Comparison of ENCODE assay signal across 1 cellular context in the genomic region with DNA sequence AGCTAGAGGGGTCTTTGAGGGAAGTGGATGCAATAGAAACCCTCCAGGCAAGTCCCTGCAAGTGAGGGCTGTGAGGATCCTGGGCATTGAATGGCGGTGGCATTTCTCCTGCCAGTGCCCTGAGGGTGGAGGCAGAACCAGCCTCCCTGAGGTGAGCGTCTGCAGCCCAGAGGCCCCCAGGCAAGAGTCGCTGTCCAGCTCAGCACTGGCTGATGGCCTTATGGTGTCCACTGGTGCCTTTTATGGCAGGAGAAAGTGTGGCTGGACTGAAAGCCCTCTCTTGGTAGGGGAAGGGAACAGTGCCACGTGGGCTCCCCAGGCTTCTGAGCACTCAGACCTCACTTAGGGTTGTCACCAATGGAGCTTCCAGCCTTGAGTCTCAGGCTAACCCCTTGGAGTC.
TF ChIP-seq lines count a peak whose summit lies in the region.

No MANE protein-coding gene starts in this region.

TF ChIP-seq in GM23338, 12 proteins besides CTCF, POLR2A, EP300 and RAD21:
- TF ChIP-seq, protein P1, sequence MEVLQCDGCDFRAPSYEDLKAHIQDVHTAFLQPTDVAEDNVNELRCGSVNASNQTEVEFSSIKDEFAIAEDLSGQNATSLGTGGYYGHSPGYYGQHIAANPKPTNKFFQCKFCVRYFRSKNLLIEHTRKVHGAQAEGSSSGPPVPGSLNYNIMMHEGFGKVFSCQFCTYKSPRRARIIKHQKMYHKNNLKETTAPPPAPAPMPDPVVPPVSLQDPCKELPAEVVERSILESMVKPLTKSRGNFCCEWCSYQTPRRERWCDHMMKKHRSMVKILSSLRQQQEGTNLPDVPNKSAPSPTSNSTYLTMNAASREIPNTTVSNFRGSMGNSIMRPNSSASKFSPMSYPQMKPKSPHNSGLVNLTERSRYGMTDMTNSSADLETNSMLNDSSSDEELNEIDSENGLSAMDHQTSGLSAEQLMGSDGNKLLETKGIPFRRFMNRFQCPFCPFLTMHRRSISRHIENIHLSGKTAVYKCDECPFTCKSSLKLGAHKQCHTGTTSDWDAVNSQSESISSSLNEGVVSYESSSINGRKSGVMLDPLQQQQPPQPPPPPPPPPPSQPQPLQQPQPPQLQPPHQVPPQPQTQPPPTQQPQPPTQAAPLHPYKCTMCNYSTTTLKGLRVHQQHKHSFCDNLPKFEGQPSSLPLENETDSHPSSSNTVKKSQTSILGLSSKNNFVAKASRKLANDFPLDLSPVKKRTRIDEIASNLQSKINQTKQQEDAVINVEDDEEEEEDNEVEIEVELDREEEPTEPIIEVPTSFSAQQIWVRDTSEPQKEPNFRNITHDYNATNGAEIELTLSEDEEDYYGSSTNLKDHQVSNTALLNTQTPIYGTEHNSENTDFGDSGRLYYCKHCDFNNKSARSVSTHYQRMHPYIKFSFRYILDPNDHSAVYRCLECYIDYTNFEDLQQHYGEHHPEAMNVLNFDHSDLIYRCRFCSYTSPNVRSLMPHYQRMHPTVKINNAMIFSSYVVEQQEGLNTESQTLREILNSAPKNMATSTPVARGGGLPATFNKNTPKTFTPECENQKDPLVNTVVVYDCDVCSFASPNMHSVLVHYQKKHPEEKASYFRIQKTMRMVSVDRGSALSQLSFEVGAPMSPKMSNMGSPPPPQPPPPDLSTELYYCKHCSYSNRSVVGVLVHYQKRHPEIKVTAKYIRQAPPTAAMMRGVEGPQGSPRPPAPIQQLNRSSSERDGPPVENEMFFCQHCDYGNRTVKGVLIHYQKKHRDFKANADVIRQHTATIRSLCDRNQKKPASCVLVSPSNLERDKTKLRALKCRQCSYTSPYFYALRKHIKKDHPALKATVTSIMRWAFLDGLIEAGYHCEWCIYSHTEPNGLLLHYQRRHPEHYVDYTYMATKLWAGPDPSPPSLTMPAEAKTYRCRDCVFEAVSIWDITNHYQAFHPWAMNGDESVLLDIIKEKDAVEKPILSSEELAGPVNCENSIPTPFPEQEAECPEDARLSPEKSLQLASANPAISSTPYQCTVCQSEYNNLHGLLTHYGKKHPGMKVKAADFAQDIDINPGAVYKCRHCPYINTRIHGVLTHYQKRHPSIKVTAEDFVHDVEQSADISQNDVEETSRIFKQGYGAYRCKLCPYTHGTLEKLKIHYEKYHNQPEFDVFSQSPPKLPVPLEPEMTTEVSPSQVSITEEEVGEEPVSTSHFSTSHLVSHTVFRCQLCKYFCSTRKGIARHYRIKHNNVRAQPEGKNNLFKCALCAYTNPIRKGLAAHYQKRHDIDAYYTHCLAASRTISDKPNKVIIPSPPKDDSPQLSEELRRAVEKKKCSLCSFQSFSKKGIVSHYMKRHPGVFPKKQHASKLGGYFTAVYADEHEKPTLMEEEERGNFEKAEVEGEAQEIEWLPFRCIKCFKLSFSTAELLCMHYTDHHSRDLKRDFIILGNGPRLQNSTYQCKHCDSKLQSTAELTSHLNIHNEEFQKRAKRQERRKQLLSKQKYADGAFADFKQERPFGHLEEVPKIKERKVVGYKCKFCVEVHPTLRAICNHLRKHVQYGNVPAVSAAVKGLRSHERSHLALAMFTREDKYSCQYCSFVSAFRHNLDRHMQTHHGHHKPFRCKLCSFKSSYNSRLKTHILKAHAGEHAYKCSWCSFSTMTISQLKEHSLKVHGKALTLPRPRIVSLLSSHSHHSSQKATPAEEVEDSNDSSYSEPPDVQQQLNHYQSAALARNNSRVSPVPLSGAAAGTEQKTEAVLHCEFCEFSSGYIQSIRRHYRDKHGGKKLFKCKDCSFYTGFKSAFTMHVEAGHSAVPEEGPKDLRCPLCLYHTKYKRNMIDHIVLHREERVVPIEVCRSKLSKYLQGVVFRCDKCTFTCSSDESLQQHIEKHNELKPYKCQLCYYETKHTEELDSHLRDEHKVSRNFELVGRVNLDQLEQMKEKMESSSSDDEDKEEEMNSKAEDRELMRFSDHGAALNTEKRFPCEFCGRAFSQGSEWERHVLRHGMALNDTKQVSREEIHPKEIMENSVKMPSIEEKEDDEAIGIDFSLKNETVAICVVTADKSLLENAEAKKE (CRISPR knock-in tag; IDR thresholded peaks at IDR 0.05) = no peak
- TF ChIP-seq, protein P2, sequence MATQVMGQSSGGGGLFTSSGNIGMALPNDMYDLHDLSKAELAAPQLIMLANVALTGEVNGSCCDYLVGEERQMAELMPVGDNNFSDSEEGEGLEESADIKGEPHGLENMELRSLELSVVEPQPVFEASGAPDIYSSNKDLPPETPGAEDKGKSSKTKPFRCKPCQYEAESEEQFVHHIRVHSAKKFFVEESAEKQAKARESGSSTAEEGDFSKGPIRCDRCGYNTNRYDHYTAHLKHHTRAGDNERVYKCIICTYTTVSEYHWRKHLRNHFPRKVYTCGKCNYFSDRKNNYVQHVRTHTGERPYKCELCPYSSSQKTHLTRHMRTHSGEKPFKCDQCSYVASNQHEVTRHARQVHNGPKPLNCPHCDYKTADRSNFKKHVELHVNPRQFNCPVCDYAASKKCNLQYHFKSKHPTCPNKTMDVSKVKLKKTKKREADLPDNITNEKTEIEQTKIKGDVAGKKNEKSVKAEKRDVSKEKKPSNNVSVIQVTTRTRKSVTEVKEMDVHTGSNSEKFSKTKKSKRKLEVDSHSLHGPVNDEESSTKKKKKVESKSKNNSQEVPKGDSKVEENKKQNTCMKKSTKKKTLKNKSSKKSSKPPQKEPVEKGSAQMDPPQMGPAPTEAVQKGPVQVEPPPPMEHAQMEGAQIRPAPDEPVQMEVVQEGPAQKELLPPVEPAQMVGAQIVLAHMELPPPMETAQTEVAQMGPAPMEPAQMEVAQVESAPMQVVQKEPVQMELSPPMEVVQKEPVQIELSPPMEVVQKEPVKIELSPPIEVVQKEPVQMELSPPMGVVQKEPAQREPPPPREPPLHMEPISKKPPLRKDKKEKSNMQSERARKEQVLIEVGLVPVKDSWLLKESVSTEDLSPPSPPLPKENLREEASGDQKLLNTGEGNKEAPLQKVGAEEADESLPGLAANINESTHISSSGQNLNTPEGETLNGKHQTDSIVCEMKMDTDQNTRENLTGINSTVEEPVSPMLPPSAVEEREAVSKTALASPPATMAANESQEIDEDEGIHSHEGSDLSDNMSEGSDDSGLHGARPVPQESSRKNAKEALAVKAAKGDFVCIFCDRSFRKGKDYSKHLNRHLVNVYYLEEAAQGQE (IDR thresholded peaks at IDR 0.05; ENCODE audit: unreplicated experiment) = peak; percentile 76
